ENCODE assay signal across 1 cellular context in the genomic region with DNA sequence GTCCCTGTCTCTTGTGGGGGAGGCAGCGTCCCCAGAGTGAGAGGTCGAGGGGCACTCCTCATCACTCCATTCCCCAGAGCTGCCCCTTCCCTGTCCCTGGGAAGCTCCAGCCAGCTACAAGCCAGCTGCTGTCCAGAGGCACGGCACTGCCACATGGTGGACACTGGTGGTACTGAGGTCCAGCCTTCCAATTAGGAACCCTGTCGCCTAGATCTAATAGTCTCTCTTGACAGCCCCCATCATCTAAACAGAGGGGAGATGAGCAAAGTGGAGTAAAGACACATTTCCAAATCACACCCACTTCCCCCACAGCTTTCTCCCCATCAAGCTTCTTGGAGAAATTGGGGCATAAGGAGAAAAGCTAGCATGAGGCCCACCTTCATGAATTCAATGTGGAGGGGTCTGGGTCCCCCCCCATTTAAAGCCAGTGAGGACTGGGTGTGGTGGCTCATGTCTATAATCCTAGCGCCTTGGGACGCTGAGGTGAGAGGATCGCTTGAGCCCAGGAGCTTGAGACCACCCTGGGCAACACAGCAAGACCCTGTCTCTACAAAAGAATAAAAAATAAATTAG.
TF ChIP-seq lines count a peak whose summit lies in the region.

No MANE protein-coding gene starts in this region.

TF ChIP-seq in IMR-90, 13 proteins besides CTCF, POLR2A, EP300 and RAD21:
- TF ChIP-seq SMC3 (IDR thresholded peaks at IDR 0.05; ENCODE audit: low read depth, low read length): peak; percentile 96
- no peak for TF ChIP-seq MXI1 (IDR thresholded peaks at IDR 0.05; ENCODE audit: borderline replicate concordance, low read depth, low read length)
- no peak for TF ChIP-seq NFE2L2 (IDR thresholded peaks at IDR 0.05; ENCODE audit: low read depth, low read length)
- peak; percentile 53; the same call in 1 of the 2 replicates for TF ChIP-seq MAZ (IDR thresholded peaks at IDR 0.05; ENCODE audit: borderline replicate concordance, low read depth, low read length)
- TF ChIP-seq BHLHE40 (IDR thresholded peaks at IDR 0.05; ENCODE audit: low read depth, low read length): no peak
- no peak for TF ChIP-seq RCOR1 (IDR thresholded peaks at IDR 0.05; ENCODE audit: insufficient replicate concordance, low read length)
- no peak for TF ChIP-seq FOS (IDR thresholded peaks at IDR 0.05; ENCODE audit: low read depth, low read length)
- no peak for TF ChIP-seq CEBPB (IDR thresholded peaks at IDR 0.05; ENCODE audit: low read depth, low read length)
- no peak for TF ChIP-seq MAFK (IDR thresholded peaks at IDR 0.05; ENCODE audit: low read depth, low read length)
- TF ChIP-seq CHD1 (IDR thresholded peaks at IDR 0.05; ENCODE audit: low read depth, low read length): no peak
TF ChIP-seq in IMR-90: peak in this region for 2.
